ENCODE assay signal across 14 cellular contexts in genomic region chr10:45235823-45236222, GRCh38.
DNase-seq lines count a peak whose midpoint lies in the region; ATAC-seq and TF ChIP-seq lines count a peak whose summit lies in the region.
"Had no signal": no experiment of that assay in that cellular context is flagged by ENCODE, and none has a peak within 500 bp of the region (broad histone marks: within the 10 kb centered on the region; RNA-seq: fewer than 3 reads in every experiment).

No MANE protein-coding gene starts in this region.

- H3K9me2 ChIP-seq in PC-3 (replicated peaks; ENCODE audit: low read length) (no peaks in the 10 kb centered on the region), MM.1S (replicated peaks; ENCODE audit: insufficient read depth, low read length) (no peaks in the 10 kb centered on the region)

- H3K27ac ChIP-seq in PC-3 (ENCODE audit: low read length) (peak overlapping the region; percentile 64), osteoblast (ENCODE audit: low read depth, low read length) (no peak overlapping the region), MM.1S (ENCODE audit: low read length) (no peak overlapping the region)
- H3K27ac ChIP-seq: C4-2B, parathyroid adenoma had no signal

- intact Hi-C loops in PC-3 (cut with micrococcal nuclease), result loop anchor here (2.0 kb wide), 3 partner anchors 221 to 229 kb away; no protein-coding TSS in a partner anchor

- no peaks in the 10 kb centered on the region for H3F3A ChIP-seq in PC-3 (ENCODE audit: low read length, unreplicated experiment)
- no peaks in the 10 kb centered on the region for H3F3A ChIP-seq in MM.1S (ENCODE audit: insufficient read depth, low read length)

- H3K4me1 ChIP-seq in PC-3 (ENCODE audit: insufficient read depth, low read length), result peaks cover 15% of the 10 kb centered on the region
- peaks cover 10% of the 10 kb centered on the region for H3K4me1 ChIP-seq in osteoblast (ENCODE audit: insufficient read depth, low read length)
- no peaks in the 10 kb centered on the region for H3K4me1 ChIP-seq in MM.1S (ENCODE audit: low read length)
- H3K4me1 ChIP-seq: parathyroid adenoma had no signal

- H3K9me3 Mint-ChIP-seq in endothelial cell (ENCODE audit: unreplicated experiment), result no peaks in the 10 kb centered on the region
- H3K9me3 Mint-ChIP-seq: activated CD4-positive, alpha-beta T cell treated with anti-CD3 and anti-CD28 coated beads, Interleukin-2, amount 10 ng/mL, durations not matched to agents 7 days and 5 days; activated naive CD4-positive, alpha-beta T cell treated with anti-CD3 and anti-CD28 coated beads, Interleukin-2, amount 50 U/mL, for 72 hours had no signal

- in situ Hi-C loops in GM13976 (cut with MboI; ENCODE audit: low sequenced_read_pairs, unreplicated experiment), result loop anchor here (25.0 kb wide), 1 partner anchor 1001 kb away; no protein-coding TSS in a partner anchor

- peak overlapping the region; percentile 28; the same call in 1 of the 2 replicates for H3K4me3 ChIP-seq in PC-3 (ENCODE audit: low read length)
- H3K4me3 ChIP-seq in osteoblast (ENCODE audit: insufficient read depth, low read length), result no peak overlapping the region
- H3K4me3 ChIP-seq in MM.1S (ENCODE audit: low read length), result no peak overlapping the region

- H3K36me3 Mint-ChIP-seq in endothelial cell (ENCODE audit: low read depth, unreplicated experiment), result peaks cover under 1% of the 10 kb centered on the region
- H3K36me3 Mint-ChIP-seq: activated naive CD4-positive, alpha-beta T cell treated with anti-CD3 and anti-CD28 coated beads, Interleukin-2, amount 50 U/mL, for 72 hours had no signal

- H3K4me2 ChIP-seq in PC-3 (ENCODE audit: low read length) (peak overlapping the region; percentile 72), osteoblast (ENCODE audit: insufficient read depth, low read length) (peak overlapping the region; percentile 76), MM.1S (ENCODE audit: low read depth, low read length) (no peak overlapping the region)

- H3K9me3 ChIP-seq in PC-3 (ENCODE audit: low read length) (no peaks in the 10 kb centered on the region), osteoblast (ENCODE audit: low read depth, low read length) (no peaks in the 10 kb centered on the region), MM.1S (replicated peaks; ENCODE audit: insufficient read depth, low read length) (no peaks in the 10 kb centered on the region)

- H3K27ac Mint-ChIP-seq in endothelial cell (ENCODE audit: unreplicated experiment), result peak overlapping the region; percentile 87
- H3K27ac Mint-ChIP-seq: activated CD4-positive, alpha-beta T cell treated with anti-CD3 and anti-CD28 coated beads, Interleukin-2, amount 10 ng/mL, durations not matched to agents 7 days and 5 days; activated naive CD4-positive, alpha-beta T cell treated with anti-CD3 and anti-CD28 coated beads, Interleukin-2, amount 50 U/mL, for 72 hours had no signal

- H3K36me3 ChIP-seq in PC-3 (ENCODE audit: low read depth, low read length) (no peaks in the 10 kb centered on the region), osteoblast (ENCODE audit: insufficient read depth, low read length) (no peaks in the 10 kb centered on the region), MM.1S (replicated peaks; ENCODE audit: insufficient read depth, low read length) (no peaks in the 10 kb centered on the region)

- H3K9ac ChIP-seq in PC-3 (ENCODE audit: low read length) (no peak overlapping the region; the same call in 1 of the 2 replicates), MM.1S (ENCODE audit: low read length) (no peak overlapping the region)
- H3K9ac ChIP-seq: parathyroid adenoma had no signal

- peak; percentile 82 for ATAC-seq in PC-3
- no peak for ATAC-seq in HG03354 (IDR thresholded peaks at IDR 0.05; ENCODE audit: poor library complexity, severe bottlenecking, unreplicated experiment)

- no peaks in the 10 kb centered on the region for H3K27me3 ChIP-seq in PC-3 (ENCODE audit: low read length)
- no peaks in the 10 kb centered on the region for H3K27me3 ChIP-seq in osteoblast (ENCODE audit: insufficient read depth, low read length)
- H3K27me3 ChIP-seq in MM.1S (replicated peaks; ENCODE audit: insufficient read depth, low read length), result no peaks in the 10 kb centered on the region

- CTCF ChIA-PET in PC-3 (lab: Charles Lee), result interaction anchor here (0.6 to 1.2 kb wide), 6 partner anchors 15 to 1972 kb away, joined by 3 to 9 read pairs (median 4); no protein-coding TSS in a partner anchor

- H3K79me2 ChIP-seq in PC-3 (ENCODE audit: low read length), result no peaks in the 10 kb centered on the region
- H3K79me2 ChIP-seq in osteoblast (ENCODE audit: insufficient read depth, low read length), result no peaks in the 10 kb centered on the region
- no peaks in the 10 kb centered on the region for H3K79me2 ChIP-seq in MM.1S (ENCODE audit: low read length)
- H3K79me2 ChIP-seq: parathyroid adenoma had no signal

- TF ChIP-seq CTCF in PC-3 (conservative IDR thresholded peaks at IDR 0.05; ENCODE audit: low read depth, low read length), result no peak
- TF ChIP-seq CTCF in endothelial cell (IDR thresholded peaks at IDR 0.05; ENCODE audit: unreplicated experiment), result no peak
- no peak for TF ChIP-seq CTCF in osteoblast (IDR thresholded peaks at IDR 0.05; ENCODE audit: extremely low read depth, low read depth, low read length)
- TF ChIP-seq CTCF in GM13976 (IDR thresholded peaks at IDR 0.05; ENCODE audit: borderline replicate concordance, control extremely low read depth, extremely low read depth, insufficient read depth, missing control alignments), result no peak
- no peak for TF ChIP-seq CTCF in MM.1S (IDR thresholded peaks at IDR 0.05; ENCODE audit: low read length)

- POLR2A ChIA-PET in PC-3 (lab: Charles Lee; ENCODE audit: unreplicated experiment), result no interaction called here

- H3K4me1 Mint-ChIP-seq in endothelial cell (ENCODE audit: unreplicated experiment), result peaks cover 37% of the 10 kb centered on the region

- peak overlapping the region; percentile 66 for H2AFZ ChIP-seq in PC-3 (ENCODE audit: low read length)
- H2AFZ ChIP-seq in osteoblast (ENCODE audit: low read length), result peak overlapping the region; percentile 86
- no peak overlapping the region for H2AFZ ChIP-seq in MM.1S (ENCODE audit: low read length)
- H2AFZ ChIP-seq: parathyroid adenoma had no signal

- no peaks in the 10 kb centered on the region for H4K20me1 ChIP-seq in PC-3 (ENCODE audit: low read length)
- H4K20me1 ChIP-seq in osteoblast (ENCODE audit: insufficient read depth, low read length), result no peaks in the 10 kb centered on the region
- no peaks in the 10 kb centered on the region for H4K20me1 ChIP-seq in MM.1S (ENCODE audit: insufficient read depth, low read length)

- BruUV-seq in PC-3 (replicated peaks; lab: Mats Ljungman, UMichigan), result no TSS peak

- DNase-seq in EL (peak; percentile 9), PC-3 (peak; percentile 83), endothelial cell (ENCODE audit: low spot score) (no peak), osteoblast (ENCODE audit: insufficient read length, low spot score, missing footprints) (peak; percentile 68), GM13976 (ENCODE audit: low spot score) (no peak), MM.1S (no peak), amniotic stem cell (lab: John Stamatoyannopoulos, UW) (no peak)
- DNase-seq: DMS79, T1000 had no signal

- H3K4me3 Mint-ChIP-seq in endothelial cell (ENCODE audit: unreplicated experiment), result no peak overlapping the region
- H3K4me3 Mint-ChIP-seq: activated CD4-positive, alpha-beta T cell treated with anti-CD3 and anti-CD28 coated beads, Interleukin-2, amount 10 ng/mL, durations not matched to agents 7 days and 5 days had no signal

- H3K27me3 Mint-ChIP-seq in endothelial cell (ENCODE audit: unreplicated experiment), result peaks cover 1% of the 10 kb centered on the region

Comparison
In these comparisons a context has a peak if more than half of its experiments do, and no peak if none do; other contexts are left out.
1. DNase-seq: peak in EL (single experiment), PC-3 (single experiment) and osteoblast (single experiment); none in endothelial cell (single experiment), GM13976 (single experiment), MM.1S (single experiment) and amniotic stem cell (single experiment).